In the genomic region with DNA sequence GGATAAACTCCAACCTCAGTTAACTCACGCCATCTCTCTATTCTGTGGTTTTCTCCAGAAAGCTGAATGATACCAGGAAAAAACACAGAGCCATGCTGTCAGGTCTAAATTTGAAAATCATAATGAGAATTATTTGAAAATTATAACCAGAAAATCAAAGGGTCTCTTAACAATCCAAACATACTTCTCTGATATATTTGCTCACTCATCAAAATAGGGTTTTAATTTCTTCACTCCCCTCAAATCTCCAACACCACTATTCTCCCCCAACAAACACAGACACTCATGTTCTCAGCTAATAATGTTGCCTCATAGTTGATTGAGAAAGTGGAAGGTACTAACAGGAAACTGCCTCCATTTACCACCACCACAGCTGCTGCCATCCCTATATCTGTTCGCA, we compare ENCODE assay signal across 26 cellular contexts.
"Had no signal": no experiment of that assay in that cellular context is flagged by ENCODE, and none has a peak within 500 bp of the region (broad histone marks: within the 10 kb centered on the region; RNA-seq: fewer than 3 reads in every experiment).

No MANE protein-coding gene starts in this region.

- H3K36me3 ChIP-seq: stomach, suprapubic skin, thoracic aorta, thyroid gland, tibial artery, tibial nerve, transverse colon, upper lobe of left lung, upper lobe of right lung, uterus, vagina had no signal

- H3K27me3 ChIP-seq: stomach, suprapubic skin, testis, thyroid gland, tibial artery, tibial nerve, transverse colon, upper lobe of left lung, upper lobe of right lung, uterus, vagina had no signal

- ATAC-seq: stimulated activated effector memory CD8-positive, alpha-beta T cell treated with anti-CD3 and anti-CD28 coated beads, Interleukin-12 subunit alpha, Interleukin-12 subunit beta, amount 100 ng/mL, for 72 hours; stimulated activated memory B cell treated with anti-CD40 and anti-IgM and Interleukin-4, amounts not matched to agents 10 μg/mL and 1 μg/mL and 100 μg/mL, for 72 hours; stimulated activated naive B cell treated with anti-CD40 and anti-IgM and Interleukin-4, amounts not matched to agents 10 μg/mL and 1 μg/mL and 100 μg/mL, for 72 hours; stimulated activated naive CD8-positive, alpha-beta T cell treated with anti-CD3 and anti-CD28 coated beads, Interleukin-15, amount 100 ng/mL, for 72 hours; stimulated activated naive CD8-positive, alpha-beta T cell treated with anti-CD3 and anti-CD28 coated beads, Interleukin-15, Interleukin-2, amounts not matched to agents 100 U/mL and 50 U/mL, for 24 hours had no signal

- H3K9me3 ChIP-seq: stomach, suprapubic skin, testis, thoracic aorta, thyroid gland, tibial artery, tibial nerve, transverse colon, upper lobe of left lung, upper lobe of right lung, uterus, vagina had no signal

- H3K27ac ChIP-seq: stomach, suprapubic skin, testis, thoracic aorta, thyroid gland, tibial artery, tibial nerve, transverse colon, upper lobe of left lung, upper lobe of right lung, uterus, vagina had no signal

- H3K4me3 ChIP-seq: stomach, suprapubic skin, testis, thoracic aorta, thyroid gland, tibial artery, tibial nerve, transverse colon, upper lobe of left lung, upper lobe of right lung, uterus, vagina had no signal

- DNase-seq: stimulated activated CD4-positive, alpha-beta T cell treated with anti-CD3 and anti-CD28 coated beads, Interleukin-2, amount 100 ng/mL, for 24 hours; stimulated activated CD4-positive, alpha-beta T cell treated with anti-CD3 and anti-CD28 coated beads, Interleukin-2, amount 100 ng/mL, for 48 hours; stimulated activated CD4-positive, alpha-beta T cell treated with anti-CD3 and anti-CD28 coated beads, Interleukin-4, amount 100 ng/mL, for 1 hour; stimulated activated CD4-positive, alpha-beta T cell treated with anti-CD3 and anti-CD28 coated beads, Interleukin-4, amount 100 ng/mL, for 24 hours; stimulated activated CD8-positive, alpha-beta memory T cell treated with anti-CD3 and anti-CD28 coated beads, Interleukin-4, amount 100 ng/mL, for 48 hours; stimulated activated naive B cell treated with anti-CD40 and anti-IgM and Interleukin-4, amounts not matched to agents 10 μg/mL and 1 μg/mL and 100 μg/mL, for 72 hours; stimulated activated naive CD4-positive, alpha-beta T cell; stimulated activated naive CD4-positive, alpha-beta T cell treated with Interleukin-2 at 50 U/mL for 16 hours; stimulated activated naive CD8-positive, alpha-beta T cell treated with anti-CD3 and anti-CD28 coated beads, Interleukin-15, amount 100 ng/mL, for 72 hours; stimulated activated naive CD8-positive, alpha-beta T cell treated with anti-CD3 and anti-CD28 coated beads, Interleukin-15, Interleukin-2, amounts not matched to agents 100 U/mL and 50 U/mL, for 24 hours; testis; thyroid gland; tibial artery; transverse colon; trophoblast cell; upper lobe of left lung; upper lobe of right lung; uterus had no signal

- H3K4me1 ChIP-seq: stomach, suprapubic skin, testis, thyroid gland, tibial artery, tibial nerve, transverse colon, upper lobe of left lung, upper lobe of right lung, uterus, vagina had no signal

- FAIRE-seq: urothelium cell line had no signal
